Comparison of ENCODE assay signal across 8 cellular contexts in the genomic region with DNA sequence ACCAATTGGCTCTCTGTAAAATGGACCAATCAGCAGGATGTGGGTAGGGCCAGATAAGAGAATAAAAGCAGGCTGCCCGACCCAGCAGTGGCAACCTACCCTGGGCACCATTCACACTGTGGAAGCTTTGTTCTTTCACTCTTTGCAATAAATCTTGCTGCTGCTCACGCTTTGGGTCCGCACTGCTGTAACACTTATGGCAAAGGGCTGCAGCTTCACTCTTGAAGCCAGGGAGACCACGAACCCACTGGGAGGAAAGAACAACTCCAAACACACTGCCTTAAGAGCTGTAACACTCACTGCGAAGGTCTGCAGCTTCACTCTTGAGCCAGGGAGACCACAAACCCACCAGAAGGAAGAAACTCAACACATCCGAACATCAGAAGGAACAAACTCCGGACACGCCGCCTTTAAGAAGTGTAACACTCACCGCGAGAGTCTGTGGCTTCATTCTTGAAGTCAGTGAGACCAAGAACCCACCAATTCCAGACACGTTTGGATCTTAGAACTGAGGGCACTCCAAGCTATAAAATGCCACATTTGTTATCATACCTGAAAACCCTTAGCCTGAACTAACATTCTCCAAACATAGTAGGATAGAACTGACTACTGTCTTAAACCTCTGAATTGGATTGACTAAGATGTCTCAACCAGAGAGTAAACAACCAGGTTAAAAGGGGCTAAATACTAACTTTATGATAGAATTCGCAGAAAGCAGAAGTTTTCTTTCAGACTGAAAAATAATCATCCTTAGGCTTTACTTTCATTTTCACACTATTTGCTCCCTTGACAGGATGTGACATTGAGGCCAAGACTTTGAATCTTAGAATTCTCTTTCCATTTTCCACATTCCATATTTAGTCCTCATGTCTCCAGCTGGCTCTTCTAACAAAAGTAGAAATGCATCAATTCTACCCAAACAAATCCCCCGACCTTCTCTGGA. TPM values are rescaled to one million over a fixed set of nuclear protein-coding genes. Genes with fewer than 3 reads are reported as not detected.
A peak's percentile ranks its signal among the peaks of the same experiment; 100 is the strongest.
DNase-seq lines count a peak whose midpoint lies in the region; ATAC-seq and TF ChIP-seq lines count a peak whose summit lies in the region.

No MANE protein-coding gene starts in this region.

- ATAC-seq in HG02840 (IDR thresholded peaks at IDR 0.05; ENCODE audit: low FRiP score, unreplicated experiment) (peak; percentile 20), T-helper 17 cell (peak; percentile 39)

- H3K36me3 ChIP-seq in esophagus muscularis mucosa = peaks cover 0 to 4% (median 0%) of the 10 kb centered on the region in 4 donors

- no peaks in the 10 kb centered on the region for H3K27me3 ChIP-seq in esophagus muscularis mucosa

- WGBS in esophagus muscularis mucosa = 76% methylated on average over 13 of the region's 14 CpGs

- no peaks in the 10 kb centered on the region for H3K9me3 ChIP-seq in T-helper 17 cell (ENCODE audit: control insufficient read depth, low read length, poor library complexity, severe bottlenecking)
- H3K9me3 ChIP-seq in esophagus muscularis mucosa = no peaks in the 10 kb centered on the region

- no peaks in the 10 kb centered on the region for H3K27me3 Mint-ChIP-seq in T-helper 17 cell

- peak in 1 of 3 donors; percentile 6 for DNase-seq in T-helper 17 cell
- no peak for DNase-seq in esophagus muscularis mucosa (ENCODE audit: extremely low spot score)
- DNase-seq in stimulated activated CD8-positive, alpha-beta memory T cell treated with anti-CD3 and anti-CD28 coated beads, Interleukin-4, amount 100 ng/mL, for 48 hours = peak; percentile 47
- DNase-seq in NCI-H1048 (lab: John Stamatoyannopoulos, UW) = no peak
- DNase-seq in NCI-H2081 treated with DMSO at 0.1 percent for 48 hours (lab: John Stamatoyannopoulos, UW) = no peak
- no peak for DNase-seq in NCI-H1417 (lab: John Stamatoyannopoulos, UW)

- TF ChIP-seq POLR2A in GM18526 (IDR thresholded peaks at IDR 0.05; ENCODE audit: extremely low read depth, insufficient read length) (peak; percentile 47), esophagus muscularis mucosa (IDR thresholded peaks at IDR 0.05; ENCODE audit: low read depth) (no peak)

- H3K36me3 Mint-ChIP-seq in T-helper 17 cell (ENCODE audit: low read depth) = peaks cover 9% of the 10 kb centered on the region

- TF ChIP-seq CTCF in esophagus muscularis mucosa (IDR thresholded peaks at IDR 0.05) = no peak

- peaks cover 9 to 15% (median 10%) of the 10 kb centered on the region in 4 donors for H3K4me1 ChIP-seq in esophagus muscularis mucosa

- peak overlapping the region; percentile 59 to 76 (median 67) for H3K27ac ChIP-seq in esophagus muscularis mucosa (replicated peaks in 1 of 4)

- intact Hi-C loops in esophagus muscularis mucosa (cut with DNase I) = no loop called here

- H3K4me3 Mint-ChIP-seq in T-helper 17 cell = peak overlapping the region; percentile 92

- H3K4me1 Mint-ChIP-seq in T-helper 17 cell = peaks cover 33% of the 10 kb centered on the region

- TF ChIP-seq EP300 in esophagus muscularis mucosa (IDR thresholded peaks at IDR 0.05) = no peak

- peak overlapping the region; percentile 83 for H3K27ac Mint-ChIP-seq in T-helper 17 cell

- peak overlapping the region; percentile 15 to 50 (median 30) for H3K4me3 ChIP-seq in esophagus muscularis mucosa

RNA-seq across cellular contexts. Expression of a gene that starts 33.6 kb away (rescaled TPM):
- total RNA-seq in T-helper 17 cell = 1 to 10 TPM; 5.1 to 10.0 TPM
- 10 to 100 TPM; 11.2 to 17.7 (median 12.3) TPM for total RNA-seq in esophagus muscularis mucosa

RNA-seq across cellular contexts. Expression of a gene that starts 50.9 kb away (rescaled TPM):
- total RNA-seq in T-helper 17 cell (10 to 100 TPM; 12.0 to 16.1 TPM), esophagus muscularis mucosa (10 to 100 TPM in 3 of 4 donors, 1 to 10 TPM in 1; 9.9 to 33.6 (median 14.6) TPM)

RNA-seq across cellular contexts. Expression of a gene that starts 51.0 kb away (rescaled TPM):
- total RNA-seq in T-helper 17 cell = 1 to 10 TPM; 1.8 to 4.1 TPM
- 10 to 100 TPM in 1 of 4 donors, 1 to 10 TPM in 3; 4.0 to 12.2 (median 7.7) TPM for total RNA-seq in esophagus muscularis mucosa
